ENCODE assay signal across 13 cellular contexts in genomic region chr6:3610206-3610605, GRCh38.
DNase-seq lines count a peak whose midpoint lies in the region; ATAC-seq and TF ChIP-seq lines count a peak whose summit lies in the region.
"Had no signal": no experiment of that assay in that cellular context is flagged by ENCODE, and none has a peak within 500 bp of the region (broad histone marks: within the 10 kb centered on the region; RNA-seq: fewer than 3 reads in every experiment).

No MANE protein-coding gene starts in this region.

- no peak overlapping the region for H3K27ac ChIP-seq in coronary artery
- H3K27ac ChIP-seq: KMS-11, stomach had no signal

- ATAC-seq in GM19467 (IDR thresholded peaks at IDR 0.05; ENCODE audit: unreplicated experiment), result no peak
- ATAC-seq: activated CD4-positive, alpha-beta T cell treated with anti-CD3 and anti-CD28 coated beads for 36 hours; CD8-positive, alpha-beta T cell; T-helper 17 cell had no signal

- H3K4me3 ChIP-seq in coronary artery (no peak overlapping the region), retinal pigment epithelial cell (ENCODE audit: low read length) (no peak overlapping the region)
- H3K4me3 ChIP-seq: sigmoid colon, stomach had no signal

- in situ Hi-C loops in KBM-7 (cut with MboI; ENCODE audit: low pct_unique_long_range_greater_than_20kb, low sequenced_read_pairs), result no loop called here

- TF ChIP-seq CTCF in coronary artery (IDR thresholded peaks at IDR 0.05) (no peak), retinal pigment epithelial cell (conservative IDR thresholded peaks at IDR 0.05; ENCODE audit: low read depth, low read length) (no peak)

- DNase-seq in HCEC 1CT (peak; percentile 65), NCI-H2227 (lab: John Stamatoyannopoulos, UW; ENCODE audit: unreplicated experiment) (peak; percentile 54), coronary artery (ENCODE audit: low spot score) (peak; percentile 26), retinal pigment epithelial cell (ENCODE audit: low read depth) (peak; percentile 56), KBM-7 (no peak)
- no peak for DNase-seq in activated naive CD4-positive, alpha-beta T cell (lab: John Stamatoyannopoulos, UW)
- DNase-seq: activated CD4-positive, alpha-beta T cell treated with anti-CD3 and anti-CD28 coated beads for 36 hours; CD8-positive, alpha-beta T cell; sigmoid colon; stomach; T-helper 17 cell had no signal

Comparison
In these comparisons a context has a peak if more than half of its experiments do, and no peak if none do; other contexts are left out.
1. DNase-seq: peak in HCEC 1CT (single experiment), NCI-H2227 (single experiment), coronary artery (single experiment) and retinal pigment epithelial cell (single experiment); none in KBM-7 (single experiment) and activated naive CD4-positive, alpha-beta T cell (0 of 4).